In the genomic region with DNA sequence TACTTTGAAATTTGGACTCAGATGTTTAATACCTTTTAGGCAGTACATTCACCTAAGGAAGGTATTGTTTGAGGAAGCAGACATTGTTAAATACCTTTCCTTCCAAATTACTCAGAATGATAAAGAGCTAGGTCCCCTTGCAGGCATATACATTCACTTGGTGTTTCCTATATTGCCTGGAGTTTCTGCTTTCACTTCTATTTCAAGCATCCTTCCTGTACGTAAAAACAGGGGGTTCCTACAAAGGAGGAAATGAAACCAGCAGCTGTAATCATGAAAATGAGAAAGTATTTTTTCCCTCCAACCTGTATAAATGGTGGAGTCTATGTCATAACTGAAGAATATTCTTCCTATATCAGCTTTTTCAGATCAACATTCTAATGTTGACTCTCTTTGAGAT, we compare ENCODE assay signal across 8 cellular contexts.
DNase-seq lines count a peak whose midpoint lies in the region; ATAC-seq lines count a peak whose summit lies in the region.

No MANE protein-coding gene starts in this region.

- ATAC-seq in GM18502 (IDR thresholded peaks at IDR 0.05; ENCODE audit: poor library complexity, unreplicated experiment) (peak; percentile 98), GM21515 (IDR thresholded peaks at IDR 0.05; ENCODE audit: unreplicated experiment) (peak; percentile 96), HG03442 (IDR thresholded peaks at IDR 0.05; ENCODE audit: unreplicated experiment) (peak; percentile 96), left cardiac atrium (no peak)

- intact Hi-C loops in left cardiac atrium (cut with DNase I): no loop called here

- peak; percentile 20 for DNase-seq in central memory CD4-positive, alpha-beta T cell
- DNase-seq in left cardiac atrium: no peak
- no peak for DNase-seq in NCI-H1417 (lab: John Stamatoyannopoulos, UW)
- no peak for DNase-seq in hippocampal formation (lab: John Stamatoyannopoulos, UW)
- no peak for DNase-seq in substantia nigra (lab: John Stamatoyannopoulos, UW)

- H3K27ac ChIP-seq in substantia nigra (ENCODE audit: low read depth, low read length, poor library complexity, severe bottlenecking): no peak overlapping the region

Comparison
In these comparisons a context has a peak if more than half of its experiments do, and no peak if none do; other contexts are left out.
1. ATAC-seq: peak in GM18502 (single experiment), GM21515 (single experiment) and HG03442 (single experiment); none in left cardiac atrium (0 of 2).